1 cellular context compared by ENCODE assay signal in genomic region chr1:114088392-114089299, GRCh38.
TF ChIP-seq lines count a peak whose summit lies in the region.

No MANE protein-coding gene starts in this region.

TF ChIP-seq in H1, 55 proteins besides CTCF, POLR2A, EP300 and RAD21:
- TF ChIP-seq TAF7 (optimal IDR thresholded peaks at IDR 0.05; ENCODE audit: borderline replicate concordance, low read depth, low read length) (peak; percentile 47), PHF8 (conservative IDR thresholded peaks at IDR 0.05; ENCODE audit: low read depth, low read length) (no peak), CEBPB (IDR thresholded peaks at IDR 0.05; ENCODE audit: low read depth, low read length) (peak; percentile 45; the same call in 1 of the 2 replicates), SUZ12 (IDR thresholded peaks at IDR 0.05; ENCODE audit: low read length) (no peak), MAX (IDR thresholded peaks at IDR 0.05) (peak; percentile 53), YY1 (IDR thresholded peaks at IDR 0.05; ENCODE audit: low read depth, low read length) (no peak), MAFK (IDR thresholded peaks at IDR 0.05; ENCODE audit: low read depth, low read length) (peak; percentile 39; the same call in 1 of the 2 replicates), HDAC6 (IDR thresholded peaks at IDR 0.05; ENCODE audit: low read depth, low read length) (no peak), FOSL1 (IDR thresholded peaks at IDR 0.05; ENCODE audit: insufficient read depth, low read depth, low read length) (no peak), POLR2AphosphoS5 (IDR thresholded peaks at IDR 0.05; ENCODE audit: low read depth, low read length) (peak; percentile 83; the same call in 1 of the 2 replicates), SP1 (IDR thresholded peaks at IDR 0.05; ENCODE audit: low read depth, low read length) (no peak), TEAD4 (IDR thresholded peaks at IDR 0.05; ENCODE audit: low read depth, low read length) (no peak), CHD2 (IDR thresholded peaks at IDR 0.05; ENCODE audit: low read length) (no peak), SRF (IDR thresholded peaks at IDR 0.05; ENCODE audit: low read depth, low read length) (no peak), CBX5 (IDR thresholded peaks at IDR 0.05; ENCODE audit: low read depth, low read length) (no peak), JUND (IDR thresholded peaks at IDR 0.05; ENCODE audit: low read length) (no peak), TAF1 (IDR thresholded peaks at IDR 0.05; ENCODE audit: low read depth, low read length) (0 out of 2 replicates have a peak, but pooled peaks have one; percentile 2), TCF12 (IDR thresholded peaks at IDR 0.05; ENCODE audit: low read depth, low read length) (no peak), GABPA (IDR thresholded peaks at IDR 0.05; ENCODE audit: borderline replicate concordance, insufficient read depth, low read length) (no peak), CREB1 (IDR thresholded peaks at IDR 0.05) (no peak), RXRA (IDR thresholded peaks at IDR 0.05; ENCODE audit: insufficient read depth, low read depth, low read length) (no peak), NANOG (IDR thresholded peaks at IDR 0.05; ENCODE audit: insufficient read depth, low read depth, low read length, poor library complexity, severe bottlenecking) (peak; percentile 76)
